In genomic region chr11:107810875-107811274, GRCh38 we compare ENCODE assay signal across 22 cellular contexts. TPM values are rescaled to one million over a fixed set of nuclear protein-coding genes. Genes with fewer than 3 reads are reported as not detected.
DNase-seq lines count a peak whose midpoint lies in the region; ATAC-seq, FAIRE-seq and TF ChIP-seq lines count a peak whose summit lies in the region.
"Had no signal": no experiment of that assay in that cellular context is flagged by ENCODE, and none has a peak within 500 bp of the region (broad histone marks: within the 10 kb centered on the region; RNA-seq: fewer than 3 reads in every experiment).

No MANE protein-coding gene starts in this region.

- H3F3A ChIP-seq in PC-3 (ENCODE audit: low read length, unreplicated experiment), result no peaks in the 10 kb centered on the region

- BruUV-seq in PC-3 (replicated peaks; lab: Mats Ljungman, UMichigan), result no TSS peak

- no peak overlapping the region for H3K27ac ChIP-seq in PC-3 (ENCODE audit: low read length)
- no peak overlapping the region for H3K27ac ChIP-seq in astrocyte (ENCODE audit: low read depth, low read length)
- H3K27ac ChIP-seq: 22Rv1; A549; BLaER1 treated with 17β-estradiol and CSF1 and Interleukin-3, amounts not matched to agents 10 nM and 100 nM; C4-2B had no signal

- H3K79me2 ChIP-seq in PC-3 (ENCODE audit: low read length) (peaks cover 40% of the 10 kb centered on the region), astrocyte (ENCODE audit: insufficient read depth, low read length) (peaks cover 2% of the 10 kb centered on the region)

- CTCF ChIA-PET in PC-3 (lab: Charles Lee), result no interaction called here

- no peak overlapping the region for H3K4me3 Mint-ChIP-seq in astrocyte (ENCODE audit: unreplicated experiment)
- H3K4me3 Mint-ChIP-seq: B cell; CD4-positive, alpha-beta T cell; CD8-positive, alpha-beta T cell had no signal

- peaks cover 10% of the 10 kb centered on the region; the same call in 1 of the 2 replicates for H4K20me1 ChIP-seq in PC-3 (ENCODE audit: low read length)
- no peaks in the 10 kb centered on the region for H4K20me1 ChIP-seq in astrocyte (ENCODE audit: insufficient read depth, low read length)

- peak; percentile 53 for ATAC-seq in PC-3
- ATAC-seq: A549; CD8-positive, alpha-beta T cell; GM12878 had no signal

- no peaks in the 10 kb centered on the region for H3K27me3 ChIP-seq in PC-3 (ENCODE audit: low read length)
- H3K27me3 ChIP-seq in astrocyte (ENCODE audit: insufficient read depth, low read length), result no peaks in the 10 kb centered on the region
- H3K27me3 ChIP-seq: BLaER1 treated with 17β-estradiol and CSF1 and Interleukin-3, amounts not matched to agents 10 nM and 100 nM had no signal

- H3K9me2 ChIP-seq in PC-3 (replicated peaks; ENCODE audit: low read length), result no peaks in the 10 kb centered on the region

- H3K4me1 Mint-ChIP-seq in astrocyte (ENCODE audit: low read depth, unreplicated experiment), result no peaks in the 10 kb centered on the region
- H3K4me1 Mint-ChIP-seq: B cell had no signal

- no peak for DNase-seq in GM12891 (ENCODE audit: insufficient read length, low spot score)
- DNase-seq in PC-3, result no peak
- DNase-seq in astrocyte (ENCODE audit: low read depth), result no peak
- DNase-seq in DMS79 (lab: John Stamatoyannopoulos, UW), result no peak
- DNase-seq in medulla oblongata (ENCODE audit: extremely low spot score), result no peak
- DNase-seq in occipital lobe (lab: John Stamatoyannopoulos, UW), result no peak
- DNase-seq: AML-193; Caco-2; Calu3; CD4-positive, alpha-beta T cell; CD8-positive, alpha-beta T cell; DND-41; EL; GDM1 had no signal

- peaks cover 9% of the 10 kb centered on the region for H3K36me3 Mint-ChIP-seq in astrocyte (ENCODE audit: low read depth, unreplicated experiment)

- no peaks in the 10 kb centered on the region for H3K4me1 ChIP-seq in PC-3 (ENCODE audit: insufficient read depth, low read length)
- H3K4me1 ChIP-seq in astrocyte (ENCODE audit: insufficient read depth, low read length), result no peaks in the 10 kb centered on the region
- H3K4me1 ChIP-seq: A549 had no signal

- H3K9me3 ChIP-seq in PC-3 (ENCODE audit: low read length) (no peaks in the 10 kb centered on the region), astrocyte (ENCODE audit: insufficient read depth, low read depth, low read length) (no peaks in the 10 kb centered on the region)
- H3K9me3 ChIP-seq: A549; BLaER1 treated with 17β-estradiol and CSF1 and Interleukin-3, amounts not matched to agents 10 nM and 100 nM; Caco-2 had no signal

- POLR2A ChIA-PET in PC-3 (lab: Charles Lee; ENCODE audit: unreplicated experiment), result interaction anchor here (0.5 kb wide), 1 partner anchor 45 kb away, joined by 3 read pairs; no protein-coding TSS in a partner anchor

- no peak overlapping the region for H3K9ac ChIP-seq in PC-3 (ENCODE audit: low read length)
- no peak overlapping the region for H3K9ac ChIP-seq in astrocyte (ENCODE audit: low read length)
- H3K9ac ChIP-seq: BLaER1 treated with 17β-estradiol and CSF1 and Interleukin-3, amounts not matched to agents 10 nM and 100 nM had no signal

- H3K27ac Mint-ChIP-seq in astrocyte (ENCODE audit: unreplicated experiment), result no peak overlapping the region
- H3K27ac Mint-ChIP-seq: B cell; CD4-positive, alpha-beta T cell; CD8-positive, alpha-beta T cell had no signal

- H3K4me3 ChIP-seq in PC-3 (ENCODE audit: low read length), result no peak overlapping the region
- H3K4me3 ChIP-seq in astrocyte (ENCODE audit: insufficient read depth, low read depth, low read length), result no peak overlapping the region
- H3K4me3 ChIP-seq: A549; BLaER1 treated with 17β-estradiol and CSF1 and Interleukin-3, amounts not matched to agents 10 nM and 100 nM; GM12878 had no signal

- no peaks in the 10 kb centered on the region for H3K27me3 Mint-ChIP-seq in astrocyte (ENCODE audit: low read depth, unreplicated experiment)
- H3K27me3 Mint-ChIP-seq: B cell; CD4-positive, alpha-beta T cell had no signal

- no peak for TF ChIP-seq CTCF in PC-3 (conservative IDR thresholded peaks at IDR 0.05; ENCODE audit: low read depth, low read length)
- TF ChIP-seq CTCF in astrocyte (IDR thresholded peaks at IDR 0.05; ENCODE audit: insufficient read depth, low read depth, low read length), result no peak

- no peak for TF ChIP-seq POLR2A in GM12891 (IDR thresholded peaks at IDR 0.05; ENCODE audit: low read depth, low read length)

- intact Hi-C loops in PC-3 (cut with micrococcal nuclease), result no loop called here

- H2AFZ ChIP-seq in PC-3 (ENCODE audit: low read length) (no peak overlapping the region), astrocyte (ENCODE audit: low read depth, low read length) (no peak overlapping the region)

- no peak overlapping the region for H3K4me2 ChIP-seq in PC-3 (ENCODE audit: low read length)
- no peak overlapping the region for H3K4me2 ChIP-seq in astrocyte (ENCODE audit: low read length)
- H3K4me2 ChIP-seq: A549; BLaER1 treated with 17β-estradiol and CSF1 and Interleukin-3, amounts not matched to agents 10 nM and 100 nM had no signal

- no peaks in the 10 kb centered on the region for H3K9me3 Mint-ChIP-seq in astrocyte (ENCODE audit: unreplicated experiment)
- H3K9me3 Mint-ChIP-seq: CD4-positive, alpha-beta T cell; CD8-positive, alpha-beta T cell had no signal

- H3K36me3 ChIP-seq in PC-3 (ENCODE audit: low read depth, low read length) (peaks cover 63% of the 10 kb centered on the region), astrocyte (ENCODE audit: insufficient read depth, low read length) (peaks cover 8% of the 10 kb centered on the region)

- FAIRE-seq in GM12891 (lab: Jason Lieb, UNC) (peak; percentile 26), astrocyte (lab: Jason Lieb, UNC) (peak; percentile 49)
- FAIRE-seq: A549, D721Med, GM12878, GM19239 had no signal

TF ChIP-seq in GM12891, 5 proteins besides CTCF, POLR2A, EP300 and RAD21:
- TF ChIP-seq SPI1 (IDR thresholded peaks at IDR 0.05; ENCODE audit: low read depth, low read length) (no peak), POU2F2 (IDR thresholded peaks at IDR 0.05; ENCODE audit: low read depth, low read length) (no peak), PAX5 (IDR thresholded peaks at IDR 0.05; ENCODE audit: insufficient read depth, low read length, severe bottlenecking) (no peak), TAF1 (IDR thresholded peaks at IDR 0.05; ENCODE audit: low read depth, low read length) (no peak), POLR2AphosphoS5 (IDR thresholded peaks at IDR 0.05; ENCODE audit: low read depth, low read length) (no peak)

RNA-seq across cellular contexts. Expression of gene SLC35F2, which starts 47.7 kb away (rescaled TPM):
- 14.5 TPM for polyA plus RNA-seq in GM12891 (2012; ENCODE audit: low read depth, missing spikeins)
- 190 and 210 TPM in 2 replicates for total RNA-seq in PC-3 (2014; rRNA removed)
- total RNA-seq in astrocyte, result 43.0 and 52.5 TPM in 2 replicates
- 22.6 TPM for total RNA-seq in occipital lobe
